Comparison of ENCODE assay signal across 11 cellular contexts in the genomic region with DNA sequence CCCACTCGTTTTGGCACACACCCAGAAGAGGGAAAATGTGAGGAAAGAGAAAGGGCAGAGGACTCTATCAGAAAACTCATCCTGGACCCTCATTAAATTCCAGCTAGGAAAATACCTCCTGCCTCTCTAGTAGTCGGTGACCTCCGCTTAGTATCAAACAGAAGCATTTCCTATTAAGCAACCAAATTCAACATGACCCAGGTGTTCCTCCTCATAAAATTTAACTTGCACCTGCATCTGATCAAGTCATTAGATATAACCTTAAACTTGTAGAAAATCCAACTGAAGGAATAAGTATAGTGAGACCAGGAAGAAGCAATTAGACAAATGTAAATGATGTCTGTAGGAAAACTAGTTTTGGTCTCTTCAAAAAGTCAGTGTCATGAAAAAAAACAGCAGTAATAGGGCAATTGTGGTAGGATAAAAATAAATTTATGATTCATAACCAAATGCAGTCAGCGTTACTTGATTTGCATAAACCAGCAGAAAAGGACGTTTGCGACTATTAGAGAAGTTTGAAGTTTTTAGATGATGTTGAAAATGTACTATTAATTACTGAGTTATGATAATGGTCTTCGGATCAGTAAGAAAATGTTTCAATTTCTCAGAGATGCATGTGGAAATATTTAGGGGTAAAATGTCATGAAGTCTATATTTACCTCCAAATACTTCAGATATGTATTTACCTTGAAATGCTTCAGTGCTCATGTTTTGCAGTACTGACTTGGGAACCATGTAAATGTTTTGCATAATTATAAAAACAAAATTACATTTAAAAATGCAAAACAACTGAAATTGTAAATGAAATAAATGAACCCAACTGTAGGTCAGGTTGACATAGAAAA. TPM values are rescaled to one million over a fixed set of nuclear protein-coding genes. Genes with fewer than 3 reads are reported as not detected.
A peak's percentile ranks its signal among the peaks of the same experiment; 100 is the strongest.
DNase-seq lines count a peak whose midpoint lies in the region; ATAC-seq and TF ChIP-seq lines count a peak whose summit lies in the region.
"Had no signal": no experiment of that assay in that cellular context is flagged by ENCODE, and none has a peak within 500 bp of the region (broad histone marks: within the 10 kb centered on the region; RNA-seq: fewer than 3 reads in every experiment).

No MANE protein-coding gene starts in this region.

- H3K4me1 ChIP-seq in Peyer's patch: peaks cover 3 to 10% (median 9%) of the 10 kb centered on the region in 4 donors

- TF ChIP-seq CTCF in Peyer's patch (IDR thresholded peaks at IDR 0.05): no peak

- DNase-seq in fibroblast of peridontal ligament (ENCODE audit: extremely low read depth) (peak; percentile 10), Peyer's patch (no peak), HuH-7.5 (ENCODE audit: low spot score) (no peak), GDM1 (lab: John Stamatoyannopoulos, UW) (no peak), left ventricle myocardium superior (no peak)
- DNase-seq: esophagus squamous epithelium, mesendoderm had no signal

- no peak overlapping the region for H3K4me3 ChIP-seq in Peyer's patch
- H3K4me3 ChIP-seq: esophagus squamous epithelium had no signal

- peak; percentile 50 for ATAC-seq in GM18511 (IDR thresholded peaks at IDR 0.05; ENCODE audit: unreplicated experiment)
- peak; percentile 54 for ATAC-seq in GM21528 (IDR thresholded peaks at IDR 0.05; ENCODE audit: low FRiP score, unreplicated experiment)
- peak; percentile 44 for ATAC-seq in HG03442 (IDR thresholded peaks at IDR 0.05; ENCODE audit: unreplicated experiment)
- ATAC-seq in left ventricle myocardium superior: no peak

- peaks cover 0 to 9% (median 0%) of the 10 kb centered on the region in 3 donors for H3K36me3 ChIP-seq in Peyer's patch

- TF ChIP-seq POLR2A in Peyer's patch (IDR thresholded peaks at IDR 0.05): no peak

- no peaks in the 10 kb centered on the region for H3K27me3 ChIP-seq in Peyer's patch
- H3K27me3 ChIP-seq: esophagus squamous epithelium had no signal

- intact Hi-C loops in left ventricle myocardium superior (cut with micrococcal nuclease): no loop called here

- H3K27ac ChIP-seq in Peyer's patch: peak overlapping the region in 1 of 4 donors; percentile 55
- H3K27ac ChIP-seq: HL-60 had no signal

- H3K9me3 ChIP-seq in Peyer's patch: no peaks in the 10 kb centered on the region
- H3K9me3 ChIP-seq: esophagus squamous epithelium had no signal

RNA-seq across cellular contexts. Expression of gene LDHAL6B, which starts 44.6 kb away (rescaled TPM):
- not detected for total RNA-seq in Peyer's patch
- not detected for total RNA-seq in left ventricle myocardium superior
- total RNA-seq: esophagus squamous epithelium had no signal
